Comparison of ENCODE assay signal across 33 cellular contexts in the genomic region with DNA sequence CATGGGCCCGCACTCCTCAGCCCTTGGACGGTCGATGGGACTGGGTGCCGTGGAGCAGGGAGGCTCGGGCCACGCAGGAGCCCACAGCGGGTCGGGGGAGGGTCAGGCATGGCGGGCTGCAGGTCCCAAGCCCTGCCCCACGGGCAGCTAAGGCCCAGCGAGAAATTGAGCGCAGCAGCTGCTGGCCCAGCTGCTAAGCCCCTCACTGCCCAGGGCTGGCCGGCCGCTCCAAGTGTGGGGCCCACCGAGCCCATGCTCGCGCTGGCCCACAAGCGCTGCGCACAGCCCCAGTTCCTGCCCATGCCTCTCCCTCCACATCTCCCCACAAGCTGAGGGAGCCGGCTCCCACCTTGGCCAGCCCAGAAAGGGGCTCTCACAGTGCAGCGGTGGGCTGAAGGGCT.
"Had no signal": no experiment of that assay in that cellular context is flagged by ENCODE, and none has a peak within 500 bp of the region (broad histone marks: within the 10 kb centered on the region; RNA-seq: fewer than 3 reads in every experiment).

No MANE protein-coding gene starts in this region.

- H3K27ac ChIP-seq: ascending aorta, breast epithelium, cardiac muscle cell, coronary artery, esophagus muscularis mucosa, foreskin keratinocyte, gastrocnemius medialis, WERI-Rb-1 had no signal

- H3K4me3 ChIP-seq: ascending aorta, breast epithelium, cardiac muscle cell, coronary artery, esophagus muscularis mucosa, gastrocnemius medialis had no signal

- H3K36me3 ChIP-seq: ascending aorta, breast epithelium, cardiac muscle cell, esophagus muscularis mucosa, gastrocnemius medialis, WERI-Rb-1 had no signal

- DNase-seq: activated B cell treated with CpG ODN at 0.5 μM for 24 hours; activated CD4-positive, alpha-beta T cell treated with anti-CD3 and anti-CD28 coated beads for 48 hours; activated CD4-positive, alpha-beta T cell treated with anti-CD3 and anti-CD28 coated beads, Interleukin-2, amount 50 U/mL, for 1 hour; activated CD4-positive, alpha-beta T cell treated with anti-CD3 and anti-CD28 coated beads, Interleukin-2, amount 50 U/mL, for 48 hours; activated CD8-positive, alpha-beta memory T cell treated with anti-CD3 and anti-CD28 coated beads for 24 hours; activated CD8-positive, alpha-beta T cell treated with anti-CD3 and anti-CD28 coated beads for 36 hours; activated effector memory CD4-positive, alpha-beta T cell treated with Interleukin-2 at 50 U/mL for 16 hours; activated naive CD4-positive, alpha-beta T cell; activated naive CD4-positive, alpha-beta T cell treated with anti-CD3 and anti-CD28 coated beads, Interleukin-2, amount 10 ng/mL, durations not matched to agents 7 days and 5 days; activated naive CD8-positive, alpha-beta T cell treated with anti-CD3 and anti-CD28 coated beads, Interleukin-2, amount 10 ng/mL, durations not matched to agents 7 days and 5 days; activated T-cell treated with anti-CD3 and anti-CD28 coated beads, Interleukin-2, amount 50 U/mL, for 4 hours; effector CD4-positive, alpha-beta T cell; effector memory CD8-positive, alpha-beta T cell; erythroblast; foreskin keratinocyte; gastrocnemius medialis; glutamatergic neuron; T-helper 1 cell; T-helper 17 cell; T1000; WERI-Rb-1 had no signal

- H3K27me3 Mint-ChIP-seq: activated B cell treated with CpG ODN at 0.5 μM for 24 hours; activated CD8-positive, alpha-beta T cell treated with anti-CD3 and anti-CD28 coated beads for 36 hours; activated naive CD4-positive, alpha-beta T cell treated with anti-CD3 and anti-CD28 coated beads, Interleukin-2, amount 10 ng/mL, durations not matched to agents 7 days and 5 days; activated naive CD8-positive, alpha-beta T cell treated with anti-CD3 and anti-CD28 coated beads, Interleukin-2, amount 10 ng/mL, durations not matched to agents 7 days and 5 days; activated T-helper 17 cell treated with anti-CD3 and anti-CD28 coated beads, Interleukin-2, amount 50 U/mL, for 72 hours; brain; central memory CD8-positive, alpha-beta T cell; dendritic cell treated with granulocyte-macrophage colony-stimulating factor and Interleukin-4, amounts not matched to agents 40 ng/mL and 50 ng/mL, for 4 days; effector memory CD8-positive, alpha-beta T cell; T-helper 17 cell had no signal

- ATAC-seq: activated CD4-positive, CD25-positive, alpha-beta regulatory T cell treated with anti-CD3 and anti-CD28 coated beads, Interleukin-2, amount 50 U/mL, for 24 hours; activated CD8-positive, alpha-beta T cell treated with anti-CD3 and anti-CD28 coated beads for 36 hours; activated naive CD4-positive, alpha-beta T cell treated with anti-CD3 and anti-CD28 coated beads, Interleukin-2, amount 50 U/mL, for 72 hours; activated T-cell treated with anti-CD3 and anti-CD28 coated beads, Interleukin-2, amount 50 U/mL, for 4 hours; activated T-helper 17 cell treated with anti-CD3 and anti-CD28 coated beads, Interleukin-2, amount 50 U/mL, for 72 hours; effector memory CD8-positive, alpha-beta T cell; foreskin keratinocyte; gastrocnemius medialis; T-helper 17 cell had no signal

- H3K9me3 Mint-ChIP-seq: activated naive CD8-positive, alpha-beta T cell treated with anti-CD3 and anti-CD28 coated beads, Interleukin-2, amount 10 ng/mL, durations not matched to agents 7 days and 5 days; activated T-helper 17 cell treated with anti-CD3 and anti-CD28 coated beads, Interleukin-2, amount 50 U/mL, for 72 hours had no signal

- H3K4me1 Mint-ChIP-seq: activated B cell treated with CpG ODN at 0.5 μM for 24 hours; activated naive CD4-positive, alpha-beta T cell treated with anti-CD3 and anti-CD28 coated beads, Interleukin-2, amount 10 ng/mL, durations not matched to agents 7 days and 5 days; activated naive CD8-positive, alpha-beta T cell treated with anti-CD3 and anti-CD28 coated beads, Interleukin-2, amount 10 ng/mL, durations not matched to agents 7 days and 5 days; activated T-helper 17 cell treated with anti-CD3 and anti-CD28 coated beads, Interleukin-2, amount 50 U/mL, for 72 hours; brain; central memory CD8-positive, alpha-beta T cell; T-helper 17 cell had no signal

- H3K4me3 Mint-ChIP-seq: activated B cell treated with CpG ODN at 0.5 μM for 24 hours; activated CD8-positive, alpha-beta T cell treated with anti-CD3 and anti-CD28 coated beads for 36 hours; activated naive CD4-positive, alpha-beta T cell treated with anti-CD3 and anti-CD28 coated beads, Interleukin-2, amount 10 ng/mL, durations not matched to agents 7 days and 5 days; activated naive CD8-positive, alpha-beta T cell treated with anti-CD3 and anti-CD28 coated beads, Interleukin-2, amount 10 ng/mL, durations not matched to agents 7 days and 5 days; activated T-cell treated with anti-CD3 and anti-CD28 coated beads, Interleukin-2, amount 50 U/mL, for 4 hours; activated T-helper 17 cell treated with anti-CD3 and anti-CD28 coated beads, Interleukin-2, amount 50 U/mL, for 72 hours; brain; central memory CD8-positive, alpha-beta T cell; dendritic cell treated with granulocyte-macrophage colony-stimulating factor and Interleukin-4, amounts not matched to agents 40 ng/mL and 50 ng/mL, for 4 days; effector memory CD8-positive, alpha-beta T cell; T-helper 17 cell; T-helper 2 cell treated with Interferon-gamma antibody and Interleukin-4, amounts not matched to agents 5 μg/mL and 100 μg/mL, for 36 hours had no signal

- H3K36me3 Mint-ChIP-seq: activated naive CD4-positive, alpha-beta T cell treated with anti-CD3 and anti-CD28 coated beads, Interleukin-2, amount 10 ng/mL, durations not matched to agents 7 days and 5 days; activated naive CD4-positive, alpha-beta T cell treated with anti-CD3 and anti-CD28 coated beads, Interleukin-2, amount 50 U/mL, for 72 hours; activated naive CD8-positive, alpha-beta T cell treated with anti-CD3 and anti-CD28 coated beads, Interleukin-2, amount 10 ng/mL, durations not matched to agents 7 days and 5 days; brain had no signal

- H3K4me1 ChIP-seq: ascending aorta, breast epithelium, esophagus muscularis mucosa, foreskin keratinocyte, gastrocnemius medialis had no signal

- H3K27me3 ChIP-seq: ascending aorta, breast epithelium, cardiac muscle cell, esophagus muscularis mucosa, foreskin keratinocyte, gastrocnemius medialis had no signal

- H3K9me3 ChIP-seq: ascending aorta, esophagus muscularis mucosa, gastrocnemius medialis had no signal

- H3K27ac Mint-ChIP-seq: activated B cell treated with CpG ODN at 0.5 μM for 24 hours; activated CD8-positive, alpha-beta T cell treated with anti-CD3 and anti-CD28 coated beads for 36 hours; activated naive CD4-positive, alpha-beta T cell treated with anti-CD3 and anti-CD28 coated beads, Interleukin-2, amount 10 ng/mL, durations not matched to agents 7 days and 5 days; activated naive CD4-positive, alpha-beta T cell treated with anti-CD3 and anti-CD28 coated beads, Interleukin-2, amount 50 U/mL, for 72 hours; activated naive CD8-positive, alpha-beta T cell treated with anti-CD3 and anti-CD28 coated beads, Interleukin-2, amount 10 ng/mL, durations not matched to agents 7 days and 5 days; activated T-helper 17 cell treated with anti-CD3 and anti-CD28 coated beads, Interleukin-2, amount 50 U/mL, for 72 hours; brain; dendritic cell treated with granulocyte-macrophage colony-stimulating factor and Interleukin-4, amounts not matched to agents 40 ng/mL and 50 ng/mL, for 4 days; effector memory CD8-positive, alpha-beta T cell; T-helper 17 cell; T-helper 2 cell treated with Interferon-gamma antibody and Interleukin-4, amounts not matched to agents 5 μg/mL and 100 μg/mL, for 36 hours had no signal
